ENCODE assay signal across 20 cellular contexts in genomic region chr4:37964734-37965457, GRCh38. TPM values are rescaled to one million over a fixed set of nuclear protein-coding genes. Genes with fewer than 3 reads are reported as not detected.
DNase-seq lines count a peak whose midpoint lies in the region; ATAC-seq and TF ChIP-seq lines count a peak whose summit lies in the region.
"Had no signal": no experiment of that assay in that cellular context is flagged by ENCODE, and none has a peak within 500 bp of the region (broad histone marks: within the 10 kb centered on the region; RNA-seq: fewer than 3 reads in every experiment).

No MANE protein-coding gene starts in this region.

- H3K4me3 ChIP-seq in MG63 = no peak overlapping the region
- H3K4me3 ChIP-seq: left ventricle myocardium inferior, transverse colon had no signal

- H3K9me3 ChIP-seq in MG63 = no peaks in the 10 kb centered on the region
- H3K9me3 ChIP-seq: left ventricle myocardium inferior, transverse colon had no signal

- no peaks in the 10 kb centered on the region for H3K27me3 ChIP-seq in MG63
- H3K27me3 ChIP-seq: transverse colon had no signal

- no peak for TF ChIP-seq CTCF in RWPE1 (conservative IDR thresholded peaks at IDR 0.05; ENCODE audit: low read depth)

- ATAC-seq in GM18909 (IDR thresholded peaks at IDR 0.05; ENCODE audit: poor library complexity, unreplicated experiment) = peak; percentile 56
- peak; percentile 68 for ATAC-seq in HG02642 (IDR thresholded peaks at IDR 0.05; ENCODE audit: poor library complexity, unreplicated experiment)
- ATAC-seq in HG03575 (IDR thresholded peaks at IDR 0.05; ENCODE audit: extremely low read depth, insufficient number of reproducible peaks, low FRiP score, unreplicated experiment) = peak; percentile 66
- ATAC-seq: naive thymus-derived CD4-positive, alpha-beta T cell; Right ventricle myocardium inferior had no signal

- H3K36me3 ChIP-seq in MG63 = no peaks in the 10 kb centered on the region
- H3K36me3 ChIP-seq: left ventricle myocardium inferior, transverse colon had no signal

- DNase-seq in DMS79 treated with DMSO at 0.1 percent for 48 hours (lab: John Stamatoyannopoulos, UW) (peak; percentile 71), superior temporal gyrus (ENCODE audit: extremely low spot score) (no peak), RWPE1 (ENCODE audit: low spot score) (no peak), MG63 (no peak), NCI-H226 (no peak)
- DNase-seq: activated CD4-positive, alpha-beta T cell treated with anti-CD3 and anti-CD28 coated beads, Interleukin-2, amount 50 U/mL, for 4 hours; activated effector memory CD4-positive, alpha-beta T cell treated with Interleukin-2 at 50 U/mL for 16 hours; hippocampal formation; left ventricle myocardium inferior; naive thymus-derived CD4-positive, alpha-beta T cell; NCI-H1436 treated with DMSO at 0.1 percent for 48 hours; NCI-H510A treated with DMSO at 0.1 percent for 48 hours; T1000; transverse colon had no signal

- CTCF ChIA-PET in RWPE1 (lab: Yijun Ruan, JAX) = no interaction called here

- H3K27ac ChIP-seq in RWPE1 = no peak overlapping the region
- H3K27ac ChIP-seq: KMS-11, left ventricle myocardium inferior, transverse colon had no signal

- POLR2A ChIA-PET in RWPE1 (lab: Yijun Ruan, JAX; ENCODE audit: low non-redundant PET) = no interaction called here

RNA-seq across cellular contexts. Expression of gene PTTG2, which starts 4.7 kb away (rescaled TPM):
- total RNA-seq in MG63 (2014; rRNA removed; shearing (Covaris generic); ENCODE audit: low replicate concordance) = not detected in 2 replicates
- total RNA-seq: fibroblast of lung had no signal
